ENCODE assay signal across 10 cellular contexts in the genomic region with DNA sequence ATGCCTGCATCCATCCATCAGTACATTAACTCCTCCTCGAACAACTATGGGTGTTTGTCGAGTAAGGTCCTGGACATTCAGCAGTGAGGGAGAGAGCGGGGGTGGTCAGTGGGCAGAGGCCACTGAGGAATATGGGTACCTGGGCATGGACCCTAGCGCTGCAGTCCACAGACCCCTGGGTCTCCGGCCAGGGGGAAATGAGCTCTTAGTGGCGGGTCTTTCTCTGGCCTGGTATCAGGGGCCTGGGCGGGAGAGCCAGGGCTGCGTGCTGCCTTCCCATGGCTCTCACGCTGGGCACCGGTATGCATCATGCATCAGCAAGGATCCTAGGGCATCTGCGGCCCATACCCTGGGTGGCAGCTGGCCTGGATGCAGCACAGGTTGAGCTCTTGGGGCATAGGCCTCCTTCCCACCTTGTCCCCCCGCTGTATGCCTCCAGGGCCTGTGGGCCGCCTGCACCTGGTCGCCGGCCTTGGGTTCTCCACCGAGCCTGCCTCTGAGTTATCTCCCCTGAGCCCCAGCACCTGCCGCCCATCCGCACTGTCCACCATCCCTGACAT. TPM values are rescaled to one million over a fixed set of nuclear protein-coding genes. Genes with fewer than 3 reads are reported as not detected.
DNase-seq lines count a peak whose midpoint lies in the region; ATAC-seq and TF ChIP-seq lines count a peak whose summit lies in the region.
"Had no signal": no experiment of that assay in that cellular context is flagged by ENCODE, and none has a peak within 500 bp of the region (broad histone marks: within the 10 kb centered on the region; RNA-seq: fewer than 3 reads in every experiment).

No MANE protein-coding gene starts in this region.

- peaks cover 24% of the 10 kb centered on the region for H3K27me3 Mint-ChIP-seq in activated CD8-positive, alpha-beta memory T cell treated with anti-CD3 and anti-CD28 coated beads, Interleukin-2, amount 10 ng/mL, durations not matched to agents 7 days and 5 days
- peaks cover 20% of the 10 kb centered on the region for H3K27me3 Mint-ChIP-seq in T-helper 17 cell

- DNase-seq in activated CD8-positive, alpha-beta memory T cell treated with anti-CD3 and anti-CD28 coated beads, Interleukin-2, amount 10 ng/mL, durations not matched to agents 7 days and 5 days: no peak
- no peak for DNase-seq in activated CD8-positive, alpha-beta memory T cell treated with anti-CD3 and anti-CD28 coated beads for 24 hours
- DNase-seq in T-helper 17 cell (no peak), fibroblast of lung (ENCODE audit: low read depth in 2 of 2) (no peak), SW480 (ENCODE audit: low spot score) (no peak)
- no peak for DNase-seq in stimulated activated CD8-positive, alpha-beta memory T cell treated with anti-CD3 and anti-CD28 coated beads, Interleukin-4, amount 100 ng/mL, for 48 hours
- DNase-seq: NCI-H187 treated with DMSO at 0.1 percent for 48 hours; stimulated activated CD4-positive, alpha-beta T cell treated with anti-CD3 and anti-CD28 coated beads, Interleukin-4, amount 100 ng/mL, for 4 hours had no signal

- H3K36me3 Mint-ChIP-seq in activated CD8-positive, alpha-beta memory T cell treated with anti-CD3 and anti-CD28 coated beads, Interleukin-2, amount 10 ng/mL, durations not matched to agents 7 days and 5 days: no peaks in the 10 kb centered on the region
- peaks cover 6% of the 10 kb centered on the region for H3K36me3 Mint-ChIP-seq in T-helper 17 cell (ENCODE audit: low read depth)

- peaks cover 14% of the 10 kb centered on the region for H3K4me1 Mint-ChIP-seq in activated CD8-positive, alpha-beta memory T cell treated with anti-CD3 and anti-CD28 coated beads, Interleukin-2, amount 10 ng/mL, durations not matched to agents 7 days and 5 days
- peaks cover 19% of the 10 kb centered on the region for H3K4me1 Mint-ChIP-seq in T-helper 17 cell

- H3K79me2 ChIP-seq in fibroblast of lung (ENCODE audit: control insufficient read depth, insufficient read depth, low read length) (no peaks in the 10 kb centered on the region), parathyroid adenoma (no peaks in the 10 kb centered on the region)

- H3K27me3 ChIP-seq in fibroblast of lung (ENCODE audit: control insufficient read depth, insufficient read depth, low read length): no peaks in the 10 kb centered on the region
- no peaks in the 10 kb centered on the region for H3K27me3 ChIP-seq in parathyroid adenoma (ENCODE audit: control insufficient read depth, insufficient read depth, low read length)

- CTCF ChIA-PET in activated CD8-positive, alpha-beta memory T cell treated with anti-CD3 and anti-CD28 coated beads, Interleukin-2, amount 10 ng/mL, durations not matched to agents 7 days and 5 days (lab: Charles Lee): no interaction called here

- H3K4me3 ChIP-seq in fibroblast of lung (replicated peaks in 1 of 4; ENCODE audit: control extremely low read depth in 1 of 4, insufficient read depth in 1 of 4, low read depth in 3 of 4, low read length in 4 of 4): peak overlapping the region in 1 of 4 experiments; percentile 91
- no peak overlapping the region for H3K4me3 ChIP-seq in parathyroid adenoma (ENCODE audit: low read depth, low read length)

- H3K4me2 ChIP-seq in fibroblast of lung (ENCODE audit: extremely low read depth, insufficient read depth, low read length): peak overlapping the region; percentile 97
- no peak overlapping the region for H3K4me2 ChIP-seq in parathyroid adenoma (ENCODE audit: low read length)

- peak overlapping the region; percentile 18 for H3K4me3 Mint-ChIP-seq in activated CD8-positive, alpha-beta memory T cell treated with anti-CD3 and anti-CD28 coated beads, Interleukin-2, amount 10 ng/mL, durations not matched to agents 7 days and 5 days
- peak overlapping the region; percentile 60 for H3K4me3 Mint-ChIP-seq in T-helper 17 cell

- H2AFZ ChIP-seq in fibroblast of lung (ENCODE audit: low read length) (no peak overlapping the region), parathyroid adenoma (peak overlapping the region; percentile 82)

- H3K9me3 Mint-ChIP-seq in activated CD8-positive, alpha-beta memory T cell treated with anti-CD3 and anti-CD28 coated beads, Interleukin-2, amount 10 ng/mL, durations not matched to agents 7 days and 5 days (ENCODE audit: low read depth): no peaks in the 10 kb centered on the region

- H3K4me1 ChIP-seq in fibroblast of lung (ENCODE audit: control insufficient read depth, extremely low read depth, insufficient read depth, low read length) (no peaks in the 10 kb centered on the region), parathyroid adenoma (peaks cover 5% of the 10 kb centered on the region)

- no peak overlapping the region for H3K27ac ChIP-seq in fibroblast of lung (ENCODE audit: insufficient read depth, low read length)
- no peak overlapping the region for H3K27ac ChIP-seq in parathyroid adenoma

- no peak overlapping the region for H3K27ac Mint-ChIP-seq in activated CD8-positive, alpha-beta memory T cell treated with anti-CD3 and anti-CD28 coated beads, Interleukin-2, amount 10 ng/mL, durations not matched to agents 7 days and 5 days
- H3K27ac Mint-ChIP-seq in T-helper 17 cell: no peak overlapping the region

- no peak for ATAC-seq in activated CD8-positive, alpha-beta memory T cell treated with anti-CD3 and anti-CD28 coated beads, Interleukin-2, amount 10 ng/mL, durations not matched to agents 7 days and 5 days
- ATAC-seq in T-helper 17 cell (no peak), GM21515 (IDR thresholded peaks at IDR 0.05; ENCODE audit: unreplicated experiment) (no peak)

- H3K9me3 ChIP-seq in T-helper 17 cell (ENCODE audit: control insufficient read depth, low read length, poor library complexity, severe bottlenecking): no peaks in the 10 kb centered on the region
- H3K9me3 ChIP-seq in fibroblast of lung (ENCODE audit: control insufficient read depth, insufficient read depth, low read depth, low read length): no peaks in the 10 kb centered on the region
- no peaks in the 10 kb centered on the region for H3K9me3 ChIP-seq in parathyroid adenoma (ENCODE audit: control insufficient read depth, low read length)

- H4K20me1 ChIP-seq in fibroblast of lung (ENCODE audit: control insufficient read depth, extremely low read depth, insufficient read depth, low read length): no peaks in the 10 kb centered on the region

- H3K36me3 ChIP-seq in fibroblast of lung (ENCODE audit: control insufficient read depth, insufficient read depth, low read length) (no peaks in the 10 kb centered on the region), parathyroid adenoma (ENCODE audit: control insufficient read depth, insufficient read depth, low read length) (no peaks in the 10 kb centered on the region)

- TF ChIP-seq CTCF in fibroblast of lung (conservative IDR thresholded peaks at IDR 0.05 in 1 of 2, IDR thresholded peaks at IDR 0.05 in 1 of 2; ENCODE audit: low read depth in 1 of 2, low read length in 2 of 2) (no peak), parathyroid adenoma (IDR thresholded peaks at IDR 0.05) (no peak)

- H3K9ac ChIP-seq in fibroblast of lung (ENCODE audit: insufficient read depth, low read length) (no peak overlapping the region), parathyroid adenoma (no peak overlapping the region)

RNA-seq across cellular contexts. Expression of gene MOCOS, which starts 1.3 kb away (rescaled TPM):
- total RNA-seq in activated CD8-positive, alpha-beta memory T cell treated with anti-CD3 and anti-CD28 coated beads, Interleukin-2, amount 10 ng/mL, durations not matched to agents 7 days and 5 days: under 1 TPM; 0.40 to 0.64 TPM
- total RNA-seq in T-helper 17 cell (under 1 TPM in 1 of 2 donors, not detected in 1; 0.30 TPM), fibroblast of lung (9.0 and 13.9 TPM in 2 replicates)
- 2.0 TPM in 2 replicates for polyA plus RNA-seq in fibroblast of lung
- 1.9 and 2.3 TPM in 2 replicates for polyA plus RNA-seq in fibroblast of lung (2012)
- 6.2 and 6.6 TPM in 2 replicates for polyA minus RNA-seq in fibroblast of lung (ENCODE audit: low replicate concordance)

RNA-seq across cellular contexts. Expression of gene ELP2, which starts 56.3 kb away (rescaled TPM):
- 10 to 100 TPM; 58.8 to 67.6 TPM for total RNA-seq in activated CD8-positive, alpha-beta memory T cell treated with anti-CD3 and anti-CD28 coated beads, Interleukin-2, amount 10 ng/mL, durations not matched to agents 7 days and 5 days
- total RNA-seq in T-helper 17 cell: 100 to 1,000 TPM; 147 to 152 TPM
- 135 and 309 TPM in 2 replicates for total RNA-seq in fibroblast of lung
- polyA plus RNA-seq in fibroblast of lung: 72.4 and 96.6 TPM in 2 replicates
- 73.0 and 76.0 TPM in 2 replicates for polyA plus RNA-seq in fibroblast of lung (2012)
- polyA minus RNA-seq in fibroblast of lung (ENCODE audit: low replicate concordance): 100 and 185 TPM in 2 replicates

RNA-seq across cellular contexts. Expression of gene SLC39A6, which starts 56.8 kb away (rescaled TPM):
- 10 to 100 TPM; 19.3 to 29.4 TPM for total RNA-seq in activated CD8-positive, alpha-beta memory T cell treated with anti-CD3 and anti-CD28 coated beads, Interleukin-2, amount 10 ng/mL, durations not matched to agents 7 days and 5 days
- total RNA-seq in T-helper 17 cell (10 to 100 TPM; 14.4 to 16.3 TPM), fibroblast of lung (107 and 164 TPM in 2 replicates)
- 85.6 and 118 TPM in 2 replicates for polyA plus RNA-seq in fibroblast of lung
- polyA plus RNA-seq in fibroblast of lung (2012): 44.9 and 63.2 TPM in 2 replicates
- 35.6 and 36.6 TPM in 2 replicates for polyA minus RNA-seq in fibroblast of lung (ENCODE audit: low replicate concordance)
